In the genomic region with DNA sequence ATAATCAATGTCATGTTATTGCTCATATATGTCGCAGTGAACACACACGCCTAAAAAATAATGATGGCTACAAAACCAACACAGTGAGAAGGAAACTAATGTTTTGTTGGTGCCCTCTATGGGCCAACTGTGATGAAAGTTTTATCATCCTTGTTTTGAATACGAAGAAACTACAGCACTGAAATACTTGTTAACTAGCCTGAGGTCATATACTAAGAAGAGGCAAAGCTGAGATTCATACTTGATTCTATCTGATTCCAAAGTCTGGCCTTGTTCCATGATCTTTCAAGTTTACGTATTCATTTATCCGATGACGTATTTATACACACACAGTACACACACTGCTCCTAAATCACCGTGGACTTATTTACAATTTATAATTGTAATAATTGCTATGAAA, we compare ENCODE assay signal across 8 cellular contexts. TPM values are rescaled to one million over a fixed set of nuclear protein-coding genes. Genes with fewer than 3 reads are reported as not detected.
DNase-seq lines count a peak whose midpoint lies in the region; ATAC-seq and TF ChIP-seq lines count a peak whose summit lies in the region.

No MANE protein-coding gene starts in this region.

- no peaks in the 10 kb centered on the region for H3K79me2 ChIP-seq in SK-N-SH (ENCODE audit: insufficient read depth)

- 33% methylated on average over 7 of the region's 7 CpGs for WGBS in SK-N-SH (ENCODE audit: low lambda C conversion rate)
- 35 to 36% methylated on average over 7 of the region's 7 CpGs for WGBS in esophagus squamous epithelium, 2 donors

- no peak for ATAC-seq in HG03159 (IDR thresholded peaks at IDR 0.05; ENCODE audit: unreplicated experiment)
- ATAC-seq in HG02623 (IDR thresholded peaks at IDR 0.05; ENCODE audit: unreplicated experiment): no peak

- no peaks in the 10 kb centered on the region for H4K20me1 ChIP-seq in SK-N-SH (ENCODE audit: insufficient read depth)

- no peak for TF ChIP-seq POLR2A in esophagus squamous epithelium (IDR thresholded peaks at IDR 0.05)

- H2AFZ ChIP-seq in SK-N-SH (ENCODE audit: low read depth): no peak overlapping the region

- H3K27ac ChIP-seq in SK-N-SH (ENCODE audit: low read depth in 2 of 2, low read length in 1 of 2) (no peak overlapping the region), esophagus squamous epithelium (no peak overlapping the region)

- no peak for TF ChIP-seq EP300 in SK-N-SH (IDR thresholded peaks at IDR 0.05; ENCODE audit: borderline replicate concordance in 1 of 2, low read depth in 1 of 2, low read length in 1 of 2)

- TF ChIP-seq RAD21 in SK-N-SH (IDR thresholded peaks at IDR 0.05; ENCODE audit: low read length): peak; percentile 51

- no peaks in the 10 kb centered on the region for H3K9me2 ChIP-seq in SK-N-SH

- H3K36me3 ChIP-seq in BJ (ENCODE audit: control insufficient read depth, insufficient read depth, low read length) (no peaks in the 10 kb centered on the region), SK-N-SH (replicated peaks in 1 of 2; ENCODE audit: control insufficient read depth in 1 of 2, insufficient read depth in 2 of 2, low read length in 1 of 2) (no peaks in the 10 kb centered on the region), esophagus squamous epithelium (no peaks in the 10 kb centered on the region)

- intact Hi-C loops in esophagus squamous epithelium (cut with DNase I): no loop called here

- DNase-seq in BJ (ENCODE audit: low read depth): no peak
- DNase-seq in GM20000 (ENCODE audit: low spot score): no peak
- DNase-seq in SK-N-SH: no peak
- DNase-seq in kidney tubule cell (ENCODE audit: low spot score): peak; percentile 19
- no peak for DNase-seq in esophagus squamous epithelium (lab: John Stamatoyannopoulos, UW)
- no peak for DNase-seq in activated CD4-positive, alpha-beta T cell treated with anti-CD3 and anti-CD28 coated beads for 48 hours

- no peak overlapping the region for H3K4me2 ChIP-seq in SK-N-SH

- H3K9me3 ChIP-seq in SK-N-SH (no peaks in the 10 kb centered on the region), esophagus squamous epithelium (no peaks in the 10 kb centered on the region)

- H3K9ac ChIP-seq in SK-N-SH: no peak overlapping the region

- CTCF ChIA-PET in BJ (lab: Yijun Ruan, JAX): interaction anchor here (0.7 kb wide), 1 partner anchor 725 kb away, joined by 4 read pairs; no protein-coding TSS in a partner anchor
- CTCF ChIA-PET in SK-N-SH (lab: Yijun Ruan, JAX): interaction anchor here (1.0 to 2.0 kb wide), 4 partner anchors 8 to 508 kb away, joined by 3 to 10 read pairs (median 8); no protein-coding TSS in a partner anchor

- H3K4me3 ChIP-seq in BJ (ENCODE audit: low read depth, low read length) (no peak overlapping the region), SK-N-SH (ENCODE audit: low read depth in 2 of 2, low read length in 1 of 2) (no peak overlapping the region), esophagus squamous epithelium (no peak overlapping the region)

- H3K4me1 ChIP-seq in SK-N-SH (ENCODE audit: control insufficient read depth in 1 of 2, insufficient read depth in 2 of 2, low read depth in 1 of 2, low read length in 1 of 2) (no peaks in the 10 kb centered on the region; a peak in 1 of 4 replicates), esophagus squamous epithelium (peaks cover 0 to 6% (median 6%) of the 10 kb centered on the region in 3 donors)

- H3F3A ChIP-seq in SK-N-SH (replicated peaks; ENCODE audit: insufficient read depth): no peaks in the 10 kb centered on the region

- POLR2A ChIA-PET in BJ (lab: Charles Lee): no interaction called here
- POLR2A ChIA-PET in SK-N-SH (lab: Yijun Ruan, JAX): no interaction called here

- TF ChIP-seq CTCF in BJ (IDR thresholded peaks at IDR 0.05; ENCODE audit: insufficient read depth, low read depth, low read length): peak; percentile 40
- TF ChIP-seq CTCF in GM20000 (IDR thresholded peaks at IDR 0.05; ENCODE audit: extremely low read depth, missing control alignments): peak; percentile 5
- TF ChIP-seq CTCF in SK-N-SH (IDR thresholded peaks at IDR 0.05): peak; percentile 59
- TF ChIP-seq CTCF in esophagus squamous epithelium (IDR thresholded peaks at IDR 0.05): peak in 3 of 6 experiments; percentile 28 to 47 (median 37)

- H3K27me3 ChIP-seq in BJ (ENCODE audit: control insufficient read depth, insufficient read depth, low read length) (no peaks in the 10 kb centered on the region; the same call in none of the 2 replicates), SK-N-SH (ENCODE audit: insufficient read depth) (no peaks in the 10 kb centered on the region; the same call in 1 of the 2 replicates), esophagus squamous epithelium (peaks cover 0 to 18% (median 0%) of the 10 kb centered on the region in 4 donors)

TF ChIP-seq in SK-N-SH, 30 proteins besides CTCF, POLR2A, EP300 and RAD21:
- TF ChIP-seq EZH2phosphoT487 (IDR thresholded peaks at IDR 0.05; ENCODE audit: borderline replicate concordance, low read depth): no peak
- TF ChIP-seq SMC3 (IDR thresholded peaks at IDR 0.05; ENCODE audit: low read depth, low read length): 0 out of 2 replicates have a peak, but pooled peaks have one; percentile 14
- TF ChIP-seq RXRA (IDR thresholded peaks at IDR 0.05; ENCODE audit: borderline replicate concordance, low read depth): no peak

RNA-seq across cellular contexts. Expression of a gene that starts 16.1 kb away (rescaled TPM):
- polyA plus RNA-seq in BJ (2011; rRNA removed) (0.01 TPM in 1 of 2 replicates, not detected in the other), SK-N-SH (2012; rRNA removed) (0.02 TPM in 1 of 2 replicates, not detected in the other)
- not detected in 2 replicates for polyA minus RNA-seq in BJ (2011; rRNA and poly(A)+ RNA removed)
- polyA plus RNA-seq in SK-N-SH (2012; cell fraction: cytosol; rRNA removed): under 0.01 and 0.01 TPM in 2 replicates
- polyA plus RNA-seq in SK-N-SH (2012; cell fraction: nucleus; rRNA removed): 0.07 and 0.08 TPM in 2 replicates
- under 1 TPM in 2 of 4 donors, not detected in 2; 0.06 to 0.19 TPM for total RNA-seq in esophagus squamous epithelium

RNA-seq across cellular contexts. Expression of a gene that starts 18.2 kb away (rescaled TPM):
- 89.9 and 103 TPM in 2 replicates for polyA plus RNA-seq in BJ (2011; rRNA removed)
- polyA minus RNA-seq in BJ (2011; rRNA and poly(A)+ RNA removed): 67.2 and 83.6 TPM in 2 replicates
- 73.6 and 90.9 TPM in 2 replicates for polyA plus RNA-seq in SK-N-SH (2012; rRNA removed)
- polyA plus RNA-seq in SK-N-SH (2012; cell fraction: cytosol; rRNA removed): 68.3 and 90.9 TPM in 2 replicates
- polyA plus RNA-seq in SK-N-SH (2012; cell fraction: nucleus; rRNA removed): 41.8 and 62.5 TPM in 2 replicates
- 10 to 100 TPM; 39.6 to 81.7 (median 51.9) TPM for total RNA-seq in esophagus squamous epithelium
